ENCODE assay signal across 9 cellular contexts in the genomic region with DNA sequence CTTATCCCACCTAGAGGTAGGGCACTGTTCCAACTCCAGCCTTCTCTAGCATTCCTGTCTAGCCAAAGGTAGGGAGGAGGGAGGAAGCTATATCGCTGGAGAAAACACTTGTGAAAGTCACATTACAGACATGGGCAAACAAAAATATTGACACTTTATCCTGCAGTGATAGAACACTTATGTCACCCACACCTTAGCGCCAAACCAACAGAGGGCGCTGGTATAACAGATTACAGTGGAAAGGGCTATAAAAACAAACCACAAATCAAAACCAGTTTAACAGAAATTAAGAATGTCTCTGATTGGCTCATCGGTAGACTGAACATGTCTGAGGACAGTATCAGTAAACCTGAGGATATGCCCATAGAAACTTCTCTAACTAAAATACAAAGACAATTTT.
DNase-seq lines count a peak whose midpoint lies in the region; ATAC-seq, FAIRE-seq and TF ChIP-seq lines count a peak whose summit lies in the region.
"Had no signal": no experiment of that assay in that cellular context is flagged by ENCODE, and none has a peak within 500 bp of the region (broad histone marks: within the 10 kb centered on the region; RNA-seq: fewer than 3 reads in every experiment).

No MANE protein-coding gene starts in this region.

- H3K36me3 ChIP-seq in cardiac muscle cell, result no peaks in the 10 kb centered on the region

- no peak overlapping the region for H3K4me3 ChIP-seq in cardiac muscle cell

- FAIRE-seq in RCC 7860 (lab: Jason Lieb, UNC), result no peak
- FAIRE-seq: endometrium had no signal

- DNase-seq in cardiac muscle cell (ENCODE audit: low read depth in 1 of 2, low spot score in 1 of 2) (peak; percentile 10 to 16), cardiac septum (ENCODE audit: low spot score) (no peak), NCI-H2081 treated with DMSO at 0.1 percent for 48 hours (lab: John Stamatoyannopoulos, UW) (peak; percentile 22), ecto neural progenitor cell (ENCODE audit: low spot score) (peak; percentile 48), RCC 7860 (ENCODE audit: low spot score) (no peak), germinal center (ENCODE audit: low spot score) (no peak), NCI-H2196 (lab: John Stamatoyannopoulos, UW; ENCODE audit: unreplicated experiment) (no peak)

- no peaks in the 10 kb centered on the region for H3K9me3 ChIP-seq in cardiac muscle cell (ENCODE audit: low read depth)

- no peak for ATAC-seq in GM21367 (IDR thresholded peaks at IDR 0.05; ENCODE audit: unreplicated experiment)

- TF ChIP-seq CTCF in cardiac muscle cell (IDR thresholded peaks at IDR 0.05; ENCODE audit: low read depth, low read length), result peak; percentile 30

- intact Hi-C loops in cardiac septum (cut with DNase I), result no loop called here

- no peaks in the 10 kb centered on the region for H3K27me3 ChIP-seq in cardiac muscle cell

- H3K4me1 ChIP-seq in cardiac muscle cell (ENCODE audit: low read depth), result no peaks in the 10 kb centered on the region

- H3K27ac ChIP-seq in cardiac muscle cell, result no peak overlapping the region

Comparison
In these comparisons a context has a peak if more than half of its experiments do, and no peak if none do; other contexts are left out.
1. DNase-seq: peak in cardiac muscle cell (2 of 2), NCI-H2081 treated with DMSO at 0.1 percent for 48 hours (single experiment) and ecto neural progenitor cell (single experiment); none in cardiac septum (single experiment), RCC 7860 (single experiment), germinal center (single experiment) and NCI-H2196 (single experiment).